In the genomic region with DNA sequence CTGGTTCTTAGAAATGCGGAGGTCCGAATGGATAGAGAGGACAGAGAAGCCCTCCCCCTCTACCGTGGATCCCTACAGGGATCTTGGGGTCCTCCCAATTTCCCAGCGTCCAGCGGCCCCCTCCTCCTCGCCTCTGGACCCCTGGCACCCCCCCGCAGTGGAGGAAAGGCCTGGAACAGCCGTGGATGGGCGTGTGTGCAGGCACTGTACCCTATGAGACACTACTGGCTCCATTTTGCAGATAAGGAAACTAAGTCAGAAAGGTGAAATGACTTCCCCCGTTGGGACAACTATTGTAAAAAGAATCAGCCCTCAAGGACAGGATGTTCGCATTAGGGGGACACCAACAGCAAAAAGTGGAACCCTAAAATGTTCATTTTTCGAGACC, we compare ENCODE assay signal across 8 cellular contexts. TPM values are rescaled to one million over a fixed set of nuclear protein-coding genes. Genes with fewer than 3 reads are reported as not detected.
DNase-seq lines count a peak whose midpoint lies in the region; ATAC-seq lines count a peak whose summit lies in the region.

No MANE protein-coding gene starts in this region.

- DNase-seq in DMS53 treated with DMSO at 0.1 percent for 48 hours (lab: John Stamatoyannopoulos, UW; ENCODE audit: unreplicated experiment): peak; percentile 43
- no peak for DNase-seq in DMS53 (lab: John Stamatoyannopoulos, UW)
- no peak for DNase-seq in activated naive CD8-positive, alpha-beta T cell treated with anti-CD3 and anti-CD28 coated beads, Interleukin-2, amount 10 ng/mL, durations not matched to agents 7 days and 5 days
- no peak for DNase-seq in immature natural killer cell
- no peak for DNase-seq in stimulated activated naive B cell treated with anti-CD40 and anti-IgM and Interleukin-4, amounts not matched to agents 10 μg/mL and 1 μg/mL and 100 μg/mL, for 72 hours
- DNase-seq in NCI-H2107 (lab: John Stamatoyannopoulos, UW): no peak
- no peak for DNase-seq in hypothalamus (lab: John Stamatoyannopoulos, UW)

- peak overlapping the region; percentile 42 for H3K27ac Mint-ChIP-seq in activated naive CD8-positive, alpha-beta T cell treated with anti-CD3 and anti-CD28 coated beads, Interleukin-2, amount 10 ng/mL, durations not matched to agents 7 days and 5 days
- peak overlapping the region; percentile 71 to 88 (median 83) for H3K27ac Mint-ChIP-seq in immature natural killer cell
- H3K27ac Mint-ChIP-seq in stimulated activated naive B cell treated with anti-CD40 and anti-IgM and Interleukin-4, amounts not matched to agents 10 μg/mL and 1 μg/mL and 100 μg/mL, for 72 hours: peak overlapping the region; percentile 82

- peak overlapping the region; percentile 68 for H3K4me3 Mint-ChIP-seq in activated naive CD8-positive, alpha-beta T cell treated with anti-CD3 and anti-CD28 coated beads, Interleukin-2, amount 10 ng/mL, durations not matched to agents 7 days and 5 days
- peak overlapping the region; percentile 54 to 80 (median 74) for H3K4me3 Mint-ChIP-seq in immature natural killer cell
- peak overlapping the region; percentile 79 to 84 for H3K4me3 Mint-ChIP-seq in stimulated activated naive B cell treated with anti-CD40 and anti-IgM and Interleukin-4, amounts not matched to agents 10 μg/mL and 1 μg/mL and 100 μg/mL, for 72 hours

- ATAC-seq in activated naive CD8-positive, alpha-beta T cell treated with anti-CD3 and anti-CD28 coated beads, Interleukin-2, amount 10 ng/mL, durations not matched to agents 7 days and 5 days (ENCODE audit: low read depth): no peak
- ATAC-seq in stimulated activated naive B cell treated with anti-CD40 and anti-IgM and Interleukin-4, amounts not matched to agents 10 μg/mL and 1 μg/mL and 100 μg/mL, for 72 hours (replicated peaks): no peak
- no peak for ATAC-seq in GM18868 (IDR thresholded peaks at IDR 0.05; ENCODE audit: unreplicated experiment)

- H3K4me1 Mint-ChIP-seq in activated naive CD8-positive, alpha-beta T cell treated with anti-CD3 and anti-CD28 coated beads, Interleukin-2, amount 10 ng/mL, durations not matched to agents 7 days and 5 days: peaks cover 33% of the 10 kb centered on the region
- peaks cover 33 to 43% of the 10 kb centered on the region in 2 donors for H3K4me1 Mint-ChIP-seq in immature natural killer cell
- H3K4me1 Mint-ChIP-seq in stimulated activated naive B cell treated with anti-CD40 and anti-IgM and Interleukin-4, amounts not matched to agents 10 μg/mL and 1 μg/mL and 100 μg/mL, for 72 hours: peaks cover 28 to 41% of the 10 kb centered on the region in 2 donors

- POLR2A ChIA-PET in activated naive CD8-positive, alpha-beta T cell treated with anti-CD3 and anti-CD28 coated beads, Interleukin-2, amount 10 ng/mL, durations not matched to agents 7 days and 5 days (lab: Charles Lee): no interaction called here

- no peaks in the 10 kb centered on the region for H3K9me3 Mint-ChIP-seq in activated naive CD8-positive, alpha-beta T cell treated with anti-CD3 and anti-CD28 coated beads, Interleukin-2, amount 10 ng/mL, durations not matched to agents 7 days and 5 days
- no peaks in the 10 kb centered on the region for H3K9me3 Mint-ChIP-seq in immature natural killer cell
- H3K9me3 Mint-ChIP-seq in stimulated activated naive B cell treated with anti-CD40 and anti-IgM and Interleukin-4, amounts not matched to agents 10 μg/mL and 1 μg/mL and 100 μg/mL, for 72 hours: no peaks in the 10 kb centered on the region

- peaks cover 4% of the 10 kb centered on the region for H3K27me3 Mint-ChIP-seq in activated naive CD8-positive, alpha-beta T cell treated with anti-CD3 and anti-CD28 coated beads, Interleukin-2, amount 10 ng/mL, durations not matched to agents 7 days and 5 days
- H3K27me3 Mint-ChIP-seq in immature natural killer cell (ENCODE audit: low read depth in 3 of 3): peaks cover 3 to 8% (median 6%) of the 10 kb centered on the region in 3 donors
- no peaks in the 10 kb centered on the region for H3K27me3 Mint-ChIP-seq in stimulated activated naive B cell treated with anti-CD40 and anti-IgM and Interleukin-4, amounts not matched to agents 10 μg/mL and 1 μg/mL and 100 μg/mL, for 72 hours

- peaks cover 9% of the 10 kb centered on the region for H3K36me3 Mint-ChIP-seq in activated naive CD8-positive, alpha-beta T cell treated with anti-CD3 and anti-CD28 coated beads, Interleukin-2, amount 10 ng/mL, durations not matched to agents 7 days and 5 days
- H3K36me3 Mint-ChIP-seq in immature natural killer cell: no peaks in the 10 kb centered on the region
- peaks cover 2 to 3% of the 10 kb centered on the region in 2 donors for H3K36me3 Mint-ChIP-seq in stimulated activated naive B cell treated with anti-CD40 and anti-IgM and Interleukin-4, amounts not matched to agents 10 μg/mL and 1 μg/mL and 100 μg/mL, for 72 hours

RNA-seq across cellular contexts. Expression of a gene that starts 0.9 kb away (rescaled TPM):
- 100 to 1,000 TPM; 104 to 106 TPM for total RNA-seq in activated naive CD8-positive, alpha-beta T cell treated with anti-CD3 and anti-CD28 coated beads, Interleukin-2, amount 10 ng/mL, durations not matched to agents 7 days and 5 days
- 10 to 100 TPM in 2 of 3 donors, 1 to 10 TPM in 1; 7.4 to 35.7 (median 11.0) TPM for polyA plus RNA-seq in immature natural killer cell
